27 cellular contexts compared by ENCODE assay signal in the genomic region with DNA sequence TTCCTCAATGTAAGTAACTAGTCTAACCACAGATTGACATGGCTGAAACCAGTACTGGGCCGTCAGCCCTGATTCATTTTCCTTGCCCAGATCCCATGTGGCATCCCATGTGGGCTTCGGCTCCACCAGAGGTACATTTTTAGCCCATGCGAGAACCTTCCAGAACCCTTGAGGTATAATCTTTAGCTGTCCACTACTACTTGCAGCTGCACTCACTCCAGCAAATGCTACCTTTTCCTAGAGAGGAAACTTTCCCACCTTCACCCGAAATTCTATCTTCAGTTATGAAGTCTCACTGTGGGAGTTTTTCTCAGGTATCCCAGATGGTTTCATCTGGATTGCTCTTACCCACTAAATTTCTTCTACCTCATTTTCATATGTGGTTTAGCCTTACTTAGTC.
"Had no signal": no experiment of that assay in that cellular context is flagged by ENCODE, and none has a peak within 500 bp of the region (broad histone marks: within the 10 kb centered on the region; RNA-seq: fewer than 3 reads in every experiment).

No MANE protein-coding gene starts in this region.

- H3K27ac ChIP-seq: colonic mucosa, coronary artery, dorsolateral prefrontal cortex, epithelial cell of prostate, esophagus muscularis mucosa, esophagus squamous epithelium, foreskin keratinocyte, gastrocnemius medialis, gastroesophageal sphincter, heart left ventricle, heart right ventricle, hepatocyte had no signal

- H3K27me3 ChIP-seq: colonic mucosa, dorsolateral prefrontal cortex, esophagus muscularis mucosa, esophagus squamous epithelium, foreskin keratinocyte, gastrocnemius medialis, gastroesophageal sphincter, heart left ventricle, heart right ventricle, hepatocyte had no signal

- H3K4me1 ChIP-seq: colonic mucosa, esophagus muscularis mucosa, gastrocnemius medialis, gastroesophageal sphincter, heart left ventricle had no signal

- DNase-seq: colonic mucosa; cortex of kidney; dermis blood vessel endothelial cell; dorsolateral prefrontal cortex; effector CD4-positive, alpha-beta T cell; effector CD8-positive, alpha-beta T cell; effector memory CD4-positive, alpha-beta T cell; effector memory CD8-positive, alpha-beta T cell; endodermal cell; erythroblast; esophagus squamous epithelium; foreskin fibroblast; foreskin keratinocyte; foreskin melanocyte; gastrocnemius medialis; glutamatergic neuron; heart left ventricle; heart right ventricle had no signal

- H3K9me3 ChIP-seq: colonic mucosa, esophagus muscularis mucosa, esophagus squamous epithelium, gastrocnemius medialis, gastroesophageal sphincter, heart left ventricle, heart right ventricle had no signal

- H3K36me3 ChIP-seq: colonic mucosa, esophagus muscularis mucosa, esophagus squamous epithelium, gastrocnemius medialis, gastroesophageal sphincter, heart left ventricle, heart right ventricle had no signal

- ATAC-seq: effector memory CD8-positive, alpha-beta T cell; esophagus mucosa; foreskin keratinocyte; gastrocnemius medialis; gastroesophageal sphincter; heart left ventricle; heart right ventricle had no signal

- FAIRE-seq: colon, endometrium, endothelial cell of umbilical vein had no signal

- H2AFZ ChIP-seq: hepatocyte had no signal

- H3K4me2 ChIP-seq: hepatocyte had no signal

- H3K4me3 ChIP-seq: colonic mucosa, coronary artery, dorsolateral prefrontal cortex, esophagus muscularis mucosa, esophagus squamous epithelium, gastrocnemius medialis, gastroesophageal sphincter, heart left ventricle, heart right ventricle, hepatocyte had no signal
